Comparison of ENCODE assay signal across 20 cellular contexts in the genomic region with DNA sequence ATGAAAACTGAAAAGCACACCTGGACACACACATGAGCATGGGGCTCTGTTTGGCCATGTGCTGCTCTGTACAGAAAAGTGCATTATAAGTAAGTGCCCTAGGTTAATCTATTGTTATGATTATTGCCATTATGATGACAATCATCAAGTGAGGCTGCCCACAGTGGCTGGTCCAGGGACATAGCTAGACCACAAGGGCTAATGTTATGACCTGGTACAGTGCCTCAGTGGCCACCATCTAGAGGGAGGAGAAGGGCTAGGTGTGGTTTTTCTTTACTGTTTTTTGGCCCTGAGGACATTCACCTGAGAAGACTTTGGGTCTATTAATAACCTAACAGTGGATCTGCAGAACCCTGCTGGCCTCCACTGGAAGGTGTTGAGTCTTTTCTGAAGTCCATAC.
A peak's percentile ranks its signal among the peaks of the same experiment; 100 is the strongest.
DNase-seq lines count a peak whose midpoint lies in the region; ATAC-seq and TF ChIP-seq lines count a peak whose summit lies in the region.
"Had no signal": no experiment of that assay in that cellular context is flagged by ENCODE, and none has a peak within 500 bp of the region (broad histone marks: within the 10 kb centered on the region; RNA-seq: fewer than 3 reads in every experiment).

No MANE protein-coding gene starts in this region.

- peak; percentile 10 for ATAC-seq in lung (ENCODE audit: insufficient read depth, low FRiP score)
- peak; percentile 51 for ATAC-seq in stimulated activated naive CD8-positive, alpha-beta T cell treated with anti-CD3 and anti-CD28 coated beads, Interleukin-15, amount 100 ng/mL, for 72 hours
- no peak for ATAC-seq in HG02970 (IDR thresholded peaks at IDR 0.05; ENCODE audit: low FRiP score, unreplicated experiment)
- ATAC-seq: K562 had no signal

- H3K27me3 Mint-ChIP-seq in activated naive CD4-positive, alpha-beta T cell treated with anti-CD3 and anti-CD28 coated beads, Interleukin-2, amount 50 U/mL, for 24 hours, result no peaks in the 10 kb centered on the region
- H3K27me3 Mint-ChIP-seq in stimulated activated naive CD8-positive, alpha-beta T cell treated with anti-CD3 and anti-CD28 coated beads, Interleukin-15, amount 100 ng/mL, for 72 hours, result no peaks in the 10 kb centered on the region
- H3K27me3 Mint-ChIP-seq: CD8-positive, alpha-beta memory T cell had no signal

- no peaks in the 10 kb centered on the region for H3K79me2 ChIP-seq in MM.1S (ENCODE audit: low read length)

- TF ChIP-seq CTCF in MM.1S (IDR thresholded peaks at IDR 0.05; ENCODE audit: low read length), result no peak
- no peak for TF ChIP-seq CTCF in lung (IDR thresholded peaks at IDR 0.05; ENCODE audit: control extremely low read depth, extremely low read depth)

- no peaks in the 10 kb centered on the region for H3K9me3 ChIP-seq in MM.1S (replicated peaks; ENCODE audit: insufficient read depth, low read length)
- H3K9me3 ChIP-seq in lung (ENCODE audit: control insufficient read depth in 2 of 2, insufficient read depth in 1 of 2, low read length in 1 of 2), result no peaks in the 10 kb centered on the region
- H3K9me3 ChIP-seq: BLaER1, MG63 had no signal

- H4K20me1 ChIP-seq in MM.1S (ENCODE audit: insufficient read depth, low read length), result no peaks in the 10 kb centered on the region

- H3K9ac ChIP-seq in MM.1S (ENCODE audit: low read length), result no peak overlapping the region
- H3K9ac ChIP-seq: BLaER1 had no signal

- no peaks in the 10 kb centered on the region for H3K36me3 ChIP-seq in MM.1S (replicated peaks; ENCODE audit: insufficient read depth, low read length)
- no peaks in the 10 kb centered on the region for H3K36me3 ChIP-seq in lung (ENCODE audit: control insufficient read depth in 2 of 2, insufficient read depth in 2 of 2, low read length in 2 of 2)
- H3K36me3 ChIP-seq: MG63 had no signal

- H3K4me3 ChIP-seq in MM.1S (ENCODE audit: low read length) (no peak overlapping the region), lung (no peak overlapping the region)
- H3K4me3 ChIP-seq: BLaER1, K562, MG63 had no signal

- H3K4me1 ChIP-seq in MM.1S (ENCODE audit: low read length) (peaks cover 20% of the 10 kb centered on the region), lung (ENCODE audit: control insufficient read depth in 2 of 2, insufficient read depth in 2 of 2, low read length in 2 of 2) (peaks cover 1 to 4% of the 10 kb centered on the region in 2 donors)

- H3K9me3 Mint-ChIP-seq in activated naive CD4-positive, alpha-beta T cell treated with anti-CD3 and anti-CD28 coated beads, Interleukin-2, amount 50 U/mL, for 24 hours, result no peaks in the 10 kb centered on the region
- no peaks in the 10 kb centered on the region for H3K9me3 Mint-ChIP-seq in stimulated activated naive CD8-positive, alpha-beta T cell treated with anti-CD3 and anti-CD28 coated beads, Interleukin-15, amount 100 ng/mL, for 72 hours
- H3K9me3 Mint-ChIP-seq: CD8-positive, alpha-beta memory T cell had no signal

- peak overlapping the region; percentile 94 for H3K27ac Mint-ChIP-seq in activated naive CD4-positive, alpha-beta T cell treated with anti-CD3 and anti-CD28 coated beads, Interleukin-2, amount 50 U/mL, for 24 hours
- H3K27ac Mint-ChIP-seq in stimulated activated naive CD8-positive, alpha-beta T cell treated with anti-CD3 and anti-CD28 coated beads, Interleukin-15, amount 100 ng/mL, for 72 hours, result no peak overlapping the region

- no peaks in the 10 kb centered on the region for H3K9me2 ChIP-seq in MM.1S (replicated peaks; ENCODE audit: insufficient read depth, low read length)

- no peak for DNase-seq in activated naive CD4-positive, alpha-beta T cell treated with anti-CD3 and anti-CD28 coated beads, Interleukin-2, amount 50 U/mL, for 16 hours
- DNase-seq in MM.1S (peak; percentile 42), lung (ENCODE audit: low spot score) (no peak), NCI-H2227 treated with DMSO at 0.1 percent for 48 hours (lab: John Stamatoyannopoulos, UW) (no peak)
- DNase-seq in stimulated activated naive CD8-positive, alpha-beta T cell treated with anti-CD3 and anti-CD28 coated beads, Interleukin-15, amount 100 ng/mL, for 72 hours, result no peak
- DNase-seq: Calu3; CD8-positive, alpha-beta memory T cell; DMS153; H7; MG63; NCI-H1048; NCI-H1417 treated with DMSO at 0.1 percent for 48 hours; NCI-H187; NCI-H446 treated with DMSO at 0.1 percent for 48 hours; NCI-H526 treated with DMSO at 0.1 percent for 48 hours; Right ventricle myocardium superior had no signal

- H3K27me3 ChIP-seq in MM.1S (replicated peaks; ENCODE audit: insufficient read depth, low read length) (no peaks in the 10 kb centered on the region), lung (ENCODE audit: control insufficient read depth, insufficient read depth) (no peaks in the 10 kb centered on the region)
- H3K27me3 ChIP-seq: BLaER1, MG63 had no signal

- peaks cover 56% of the 10 kb centered on the region for H3K4me1 Mint-ChIP-seq in activated naive CD4-positive, alpha-beta T cell treated with anti-CD3 and anti-CD28 coated beads, Interleukin-2, amount 50 U/mL, for 24 hours
- H3K4me1 Mint-ChIP-seq in stimulated activated naive CD8-positive, alpha-beta T cell treated with anti-CD3 and anti-CD28 coated beads, Interleukin-15, amount 100 ng/mL, for 72 hours, result peaks cover 35% of the 10 kb centered on the region

- H3K27ac ChIP-seq in MM.1S (ENCODE audit: low read length) (peak overlapping the region; percentile 60; the same call in 1 of the 2 replicates), lung (ENCODE audit: low read depth in 1 of 2, low read length in 1 of 2) (no peak overlapping the region)
- H3K27ac ChIP-seq: BLaER1 had no signal

- H2AFZ ChIP-seq in MM.1S (ENCODE audit: low read length), result no peak overlapping the region

- no peaks in the 10 kb centered on the region for H3F3A ChIP-seq in MM.1S (ENCODE audit: insufficient read depth, low read length)

- H3K36me3 Mint-ChIP-seq in activated naive CD4-positive, alpha-beta T cell treated with anti-CD3 and anti-CD28 coated beads, Interleukin-2, amount 50 U/mL, for 24 hours, result peaks cover 18% of the 10 kb centered on the region

- peak overlapping the region; percentile 62 for H3K4me2 ChIP-seq in MM.1S (ENCODE audit: low read depth, low read length)
- H3K4me2 ChIP-seq: BLaER1 had no signal

- H3K4me3 Mint-ChIP-seq in activated naive CD4-positive, alpha-beta T cell treated with anti-CD3 and anti-CD28 coated beads, Interleukin-2, amount 50 U/mL, for 24 hours, result no peak overlapping the region
- H3K4me3 Mint-ChIP-seq in stimulated activated naive CD8-positive, alpha-beta T cell treated with anti-CD3 and anti-CD28 coated beads, Interleukin-15, amount 100 ng/mL, for 72 hours, result no peak overlapping the region
- H3K4me3 Mint-ChIP-seq: CD8-positive, alpha-beta memory T cell had no signal
